ENCODE assay signal across 10 cellular contexts in the genomic region with DNA sequence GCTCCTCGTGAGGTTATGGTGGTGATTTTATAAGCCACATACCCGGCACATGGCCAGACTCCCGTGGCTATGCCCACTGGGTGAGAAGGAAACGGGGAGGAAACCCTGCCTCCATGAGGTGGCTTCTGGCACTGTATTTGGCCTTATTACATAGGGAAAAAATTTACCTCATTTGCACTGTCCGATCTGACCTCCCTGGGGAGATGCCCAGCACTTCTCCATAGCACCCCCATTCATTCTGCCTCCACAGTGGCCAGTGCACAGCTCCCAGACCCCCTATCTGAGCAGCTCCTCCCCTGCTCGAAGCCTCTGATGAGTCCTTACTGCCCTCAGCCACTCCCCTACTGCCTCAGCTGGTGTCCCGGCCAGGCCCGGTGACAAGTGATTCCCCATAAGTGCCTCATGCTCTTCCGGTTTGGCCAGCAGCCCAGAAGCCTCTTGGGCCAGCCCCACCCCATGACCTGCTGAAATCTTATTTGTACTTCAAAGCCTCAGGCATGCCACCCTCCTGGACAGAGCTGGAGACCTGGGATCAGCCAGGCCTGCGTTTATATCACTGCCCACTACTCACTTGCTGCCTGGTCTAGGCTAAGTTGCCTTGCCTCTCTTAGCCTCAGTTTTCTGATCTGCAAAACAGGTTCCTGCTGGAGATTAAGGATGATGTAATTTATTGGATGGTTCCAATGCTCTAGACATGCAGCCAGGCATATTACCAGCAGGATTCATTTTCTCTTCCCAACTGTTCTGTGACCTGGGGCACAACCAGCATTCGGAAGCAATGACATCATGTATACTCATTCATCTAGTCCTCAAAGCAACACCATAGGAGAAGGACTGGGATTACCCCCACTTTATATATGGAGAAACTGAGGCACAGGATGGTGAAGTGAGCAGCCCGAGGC. TPM values are rescaled to one million over a fixed set of nuclear protein-coding genes. Genes with fewer than 3 reads are reported as not detected.
DNase-seq lines count a peak whose midpoint lies in the region; ATAC-seq, FAIRE-seq and TF ChIP-seq lines count a peak whose summit lies in the region.
"Had no signal": no experiment of that assay in that cellular context is flagged by ENCODE, and none has a peak within 500 bp of the region (broad histone marks: within the 10 kb centered on the region; RNA-seq: fewer than 3 reads in every experiment).

No MANE protein-coding gene starts in this region.

- DNase-seq in GM18507 (ENCODE audit: extremely low spot score, insufficient read length, low read depth) (peak; percentile 26), Karpas-422 (peak; percentile 50), SJSA1 (ENCODE audit: low read depth in 1 of 2, low spot score in 2 of 2) (peak; percentile 74 to 80), foreskin fibroblast (peak; percentile 40 to 76), sciatic nerve (ENCODE audit: low spot score) (peak; percentile 72), H7 (no peak)
- no peak for DNase-seq in activated CD4-positive, CD25-positive, alpha-beta regulatory T cell (lab: John Stamatoyannopoulos, UW)
- DNase-seq: naive B cell had no signal

- no peaks in the 10 kb centered on the region for H3K27me3 ChIP-seq in Karpas-422 (ENCODE audit: low read length)
- no peaks in the 10 kb centered on the region for H3K27me3 ChIP-seq in SJSA1 (replicated peaks)
- H3K27me3 ChIP-seq in H7 (ENCODE audit: control insufficient read depth, insufficient read depth, low read length): no peaks in the 10 kb centered on the region

- H3K36me3 ChIP-seq in Karpas-422 (ENCODE audit: insufficient read depth, low read length) (no peaks in the 10 kb centered on the region), SJSA1 (no peaks in the 10 kb centered on the region), H7 (replicated peaks; ENCODE audit: control insufficient read depth, insufficient read depth, low read length) (no peaks in the 10 kb centered on the region)

- intact Hi-C loops in sciatic nerve (cut with DNase I): no loop called here

- no peaks in the 10 kb centered on the region for H3K79me2 ChIP-seq in Karpas-422 (ENCODE audit: low read length)

- H3K9me3 ChIP-seq in Karpas-422 (ENCODE audit: low read length) (no peaks in the 10 kb centered on the region), SJSA1 (replicated peaks) (no peaks in the 10 kb centered on the region)

- ATAC-seq in sciatic nerve: peak; percentile 75
- ATAC-seq in HG03565 (IDR thresholded peaks at IDR 0.05; ENCODE audit: unreplicated experiment): no peak

- no peak for TF ChIP-seq CTCF in foreskin fibroblast (IDR thresholded peaks at IDR 0.05; ENCODE audit: low read depth, low read length)

- H3K4me2 ChIP-seq in Karpas-422 (ENCODE audit: low read depth, low read length, poor library complexity, severe bottlenecking): no peak overlapping the region

- FAIRE-seq in GM18507 (lab: Jason Lieb, UNC): peak; percentile 33

- H2AFZ ChIP-seq in Karpas-422 (ENCODE audit: low read length): no peak overlapping the region

- H3K4me1 ChIP-seq in Karpas-422 (ENCODE audit: low read length) (no peaks in the 10 kb centered on the region), SJSA1 (replicated peaks) (peaks cover 33% of the 10 kb centered on the region)

- no peaks in the 10 kb centered on the region for H4K20me1 ChIP-seq in Karpas-422 (ENCODE audit: insufficient read depth, low read depth, low read length)

- H3K9ac ChIP-seq in Karpas-422 (ENCODE audit: low read length): no peak overlapping the region

- H3K4me3 ChIP-seq in Karpas-422 (ENCODE audit: low read length): no peak overlapping the region
- no peak overlapping the region for H3K4me3 ChIP-seq in SJSA1
- H3K4me3 ChIP-seq in foreskin fibroblast (ENCODE audit: low read depth in 1 of 2, low read length in 2 of 2): no peak overlapping the region
- no peak overlapping the region for H3K4me3 ChIP-seq in H7 (ENCODE audit: insufficient read depth, low read depth, low read length)
- H3K4me3 ChIP-seq: SK-N-MC had no signal

- H3K27ac ChIP-seq in Karpas-422 (ENCODE audit: low read length): no peak overlapping the region
- peak overlapping the region; percentile 18; the same call in 1 of the 2 replicates for H3K27ac ChIP-seq in SJSA1
- H3K27ac ChIP-seq: SK-N-MC had no signal

- no peaks in the 10 kb centered on the region for H3K9me2 ChIP-seq in Karpas-422 (replicated peaks; ENCODE audit: insufficient read depth, low read length)

RNA-seq across cellular contexts. Expression of a gene that starts 30.6 kb away (rescaled TPM):
- 25.3 and 30.2 TPM in 2 replicates for total RNA-seq in Karpas-422 (2014; rRNA removed; shearing (Covaris generic); ENCODE audit: low replicate concordance)
- total RNA-seq in SJSA1 (2014; rRNA removed; shearing (Covaris generic)): 36.0 and 49.4 TPM in 2 replicates
- 37.5 TPM for total RNA-seq in sciatic nerve
- 88.8 and 113 TPM in 2 replicates for total RNA-seq in H7 (2014; rRNA removed; shearing (Covaris generic))

Comparison
In these comparisons a context has a peak if more than half of its experiments do, and no peak if none do; other contexts are left out.
1. DNase-seq: peak in GM18507 (single experiment), Karpas-422 (single experiment), SJSA1 (2 of 2), foreskin fibroblast (2 of 2) and sciatic nerve (single experiment); none in activated CD4-positive, CD25-positive, alpha-beta regulatory T cell (0 of 4) and H7 (single experiment).